In the genomic region with DNA sequence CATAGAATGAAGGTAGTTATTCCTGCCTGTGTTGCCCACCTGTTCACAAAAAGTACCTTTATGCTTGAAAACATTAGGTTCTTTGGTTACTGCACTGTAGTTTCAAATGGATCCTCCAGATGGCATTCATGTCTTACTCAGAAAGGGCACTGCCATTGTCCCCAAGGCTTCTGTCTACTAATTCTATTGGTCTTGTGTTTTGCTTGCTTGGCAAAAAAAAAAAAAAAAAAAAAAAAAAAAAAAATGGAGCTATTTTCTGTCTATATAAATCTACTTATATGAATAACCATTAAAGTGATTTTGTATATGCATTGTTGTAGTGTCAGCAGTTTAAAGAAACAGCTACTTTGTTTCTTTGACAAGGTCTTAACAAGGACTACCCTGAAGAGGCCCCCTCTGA, we compare ENCODE assay signal across 8 cellular contexts. TPM values are rescaled to one million over a fixed set of nuclear protein-coding genes. Genes with fewer than 3 reads are reported as not detected.
DNase-seq lines count a peak whose midpoint lies in the region; ATAC-seq, FAIRE-seq and TF ChIP-seq lines count a peak whose summit lies in the region.

No MANE protein-coding gene starts in this region.

- no peaks in the 10 kb centered on the region for H3K9me3 ChIP-seq in heart right ventricle
- H3K9me3 ChIP-seq in upper lobe of right lung, result no peaks in the 10 kb centered on the region

- H3K4me1 ChIP-seq in heart right ventricle, result peaks cover 0 to 5% (median 0%) of the 10 kb centered on the region in 9 donors
- no peaks in the 10 kb centered on the region for H3K4me1 ChIP-seq in upper lobe of right lung

- no peak for TF ChIP-seq POLR2A in H54 (IDR thresholded peaks at IDR 0.05; ENCODE audit: low read depth, low read length)

- H3K27ac ChIP-seq in heart right ventricle, result no peak overlapping the region
- H3K27ac ChIP-seq in upper lobe of right lung, result no peak overlapping the region

- ATAC-seq in heart right ventricle (no peak), upper lobe of right lung (peak; percentile 69)

- FAIRE-seq in H54 (lab: Jason Lieb, UNC) (peak; percentile 66), TTC549 (lab: Jason Lieb, UNC) (peak; percentile 38)

- H3K4me3 ChIP-seq in heart right ventricle (no peak overlapping the region), upper lobe of right lung (no peak overlapping the region)

- DNase-seq in ELR (ENCODE audit: low read depth) (peak; percentile 81), H54 (ENCODE audit: insufficient read length, low spot score) (no peak), NCI-H1930 (lab: John Stamatoyannopoulos, UW) (peak; percentile 22 to 31), heart right ventricle (no peak), upper lobe of right lung (no peak), GM19238 (ENCODE audit: insufficient read length, low spot score) (no peak), KG1 (lab: John Stamatoyannopoulos, UW) (no peak)

- H3K27me3 ChIP-seq in heart right ventricle (no peaks in the 10 kb centered on the region), upper lobe of right lung (no peaks in the 10 kb centered on the region)

- peak; percentile 17 to 62 (median 46) for TF ChIP-seq CTCF in heart right ventricle (IDR thresholded peaks at IDR 0.05)
- TF ChIP-seq CTCF in upper lobe of right lung (IDR thresholded peaks at IDR 0.05), result peak; percentile 46

- intact Hi-C loops in heart right ventricle (cut with DNase I) (no loop called here), upper lobe of right lung (cut with DNase I) (no loop called here)

- H3K36me3 ChIP-seq in heart right ventricle (peaks cover 0 to 23% (median 0%) of the 10 kb centered on the region in 9 donors), upper lobe of right lung (peaks cover 5% of the 10 kb centered on the region)

RNA-seq across cellular contexts. Expression of gene EFHC1, which starts 12.7 kb away (rescaled TPM):
- total RNA-seq in heart right ventricle (1 to 10 TPM; 3.3 to 7.6 (median 5.8) TPM), upper lobe of right lung (16.8 TPM)
- 10 to 100 TPM in 1 of 2 donors, 1 to 10 TPM in 1; 3.9 to 14.3 TPM for polyA plus RNA-seq in heart right ventricle

RNA-seq across cellular contexts. Expression of gene PAQR8, which starts 45.5 kb away (rescaled TPM):
- 1 to 10 TPM; 1.5 to 6.3 (median 3.0) TPM for total RNA-seq in heart right ventricle
- 1 to 10 TPM; 1.0 to 2.4 TPM for polyA plus RNA-seq in heart right ventricle
- 5.8 TPM for total RNA-seq in upper lobe of right lung

Comparison
In these comparisons a context has a peak if more than half of its experiments do, and no peak if none do; other contexts are left out.
1. DNase-seq: peak in ELR (single experiment) and NCI-H1930 (2 of 2); none in H54 (single experiment), heart right ventricle (0 of 2), upper lobe of right lung (single experiment), GM19238 (single experiment) and KG1 (single experiment).